Comparison of ENCODE assay signal across 14 cellular contexts in genomic region chr13:49356224-49356623, GRCh38.
A peak's percentile ranks its signal among the peaks of the same experiment; 100 is the strongest.
DNase-seq lines count a peak whose midpoint lies in the region; TF ChIP-seq lines count a peak whose summit lies in the region.
"Had no signal": no experiment of that assay in that cellular context is flagged by ENCODE, and none has a peak within 500 bp of the region (broad histone marks: within the 10 kb centered on the region; RNA-seq: fewer than 3 reads in every experiment).

No MANE protein-coding gene starts in this region.

- H3K27ac ChIP-seq in SK-N-SH (ENCODE audit: low read depth in 2 of 2, low read length in 1 of 2), result peak overlapping the region in 1 of 2 experiments; percentile 92; a peak in 2 of 4 replicates
- H3K27ac ChIP-seq: BLaER1 treated with 17β-estradiol and CSF1 and Interleukin-3, amounts not matched to agents 10 nM and 100 nM; right lobe of liver had no signal

- no peak for TF ChIP-seq RAD21 in SK-N-SH (IDR thresholded peaks at IDR 0.05; ENCODE audit: low read length)

- H4K20me1 ChIP-seq in SK-N-SH (ENCODE audit: insufficient read depth), result no peaks in the 10 kb centered on the region
- H4K20me1 ChIP-seq: BLaER1 treated with 17β-estradiol and CSF1 and Interleukin-3, amounts not matched to agents 10 nM and 100 nM had no signal

- peaks cover 0 to 3% of the 10 kb centered on the region in 2 experiments for H3K36me3 ChIP-seq in SK-N-SH (replicated peaks in 1 of 2; ENCODE audit: control insufficient read depth in 1 of 2, insufficient read depth in 2 of 2, low read length in 1 of 2)
- H3K36me3 ChIP-seq: right lobe of liver had no signal

- DNase-seq in AG09309 (ENCODE audit: low read depth) (peak; percentile 83), SK-N-SH (no peak), fibroblast of the conjunctiva (ENCODE audit: low read depth) (peak; percentile 64), renal cortical epithelial cell (ENCODE audit: low read depth) (peak; percentile 91), SW 1271 (lab: John Stamatoyannopoulos, UW) (no peak), MV-4-11 (lab: John Stamatoyannopoulos, UW) (no peak), GM13977 (ENCODE audit: low spot score) (no peak), NCI-H748 treated with DMSO at 0.1 percent for 48 hours (lab: John Stamatoyannopoulos, UW) (no peak)
- DNase-seq: endodermal cell; right lobe of liver; stimulated activated CD8-positive, alpha-beta memory T cell treated with anti-CD3 and anti-CD28 coated beads, Interleukin-4, amount 100 ng/mL, for 48 hours had no signal

- no peaks in the 10 kb centered on the region for H3K79me2 ChIP-seq in SK-N-SH (ENCODE audit: insufficient read depth)

- TF ChIP-seq EP300 in SK-N-SH (IDR thresholded peaks at IDR 0.05; ENCODE audit: borderline replicate concordance in 1 of 2, low read depth in 1 of 2, low read length in 1 of 2), result no peak

- peak overlapping the region; percentile 53; the same call in 1 of the 2 replicates for H3K9ac ChIP-seq in SK-N-SH
- H3K9ac ChIP-seq: BLaER1 treated with 17β-estradiol and CSF1 and Interleukin-3, amounts not matched to agents 10 nM and 100 nM had no signal

- no peak overlapping the region for H2AFZ ChIP-seq in SK-N-SH (ENCODE audit: low read depth)

- POLR2A ChIA-PET in SK-N-SH (lab: Yijun Ruan, JAX), result no interaction called here

- no peaks in the 10 kb centered on the region for H3K9me3 ChIP-seq in SK-N-SH
- H3K9me3 ChIP-seq: right lobe of liver had no signal

- CTCF ChIA-PET in SK-N-SH (lab: Yijun Ruan, JAX), result no interaction called here

- peaks cover 0 to 17% of the 10 kb centered on the region in 2 experiments; a peak in 2 of 4 replicates for H3K4me1 ChIP-seq in SK-N-SH (ENCODE audit: control insufficient read depth in 1 of 2, insufficient read depth in 2 of 2, low read depth in 1 of 2, low read length in 1 of 2)
- H3K4me1 ChIP-seq: right lobe of liver had no signal

- no peaks in the 10 kb centered on the region for H3K9me2 ChIP-seq in SK-N-SH

- H3K27me3 ChIP-seq in SK-N-SH (ENCODE audit: insufficient read depth), result no peaks in the 10 kb centered on the region
- H3K27me3 ChIP-seq: BLaER1 treated with 17β-estradiol and CSF1 and Interleukin-3, amounts not matched to agents 10 nM and 100 nM; right lobe of liver had no signal

- no peak for TF ChIP-seq CTCF in AG09309 (IDR thresholded peaks at IDR 0.05; ENCODE audit: control insufficient read depth, insufficient read depth, low read depth, low read length, missing control alignments)
- TF ChIP-seq CTCF in SK-N-SH (IDR thresholded peaks at IDR 0.05), result no peak
- TF ChIP-seq CTCF in GM13977 (IDR thresholded peaks at IDR 0.05; ENCODE audit: extremely low read depth, insufficient read depth, missing control alignments), result no peak

- H3F3A ChIP-seq in SK-N-SH (replicated peaks; ENCODE audit: insufficient read depth), result peaks cover 28% of the 10 kb centered on the region

- H3K4me3 ChIP-seq in AG09309 (ENCODE audit: control insufficient read depth, low read depth, low read length) (no peak overlapping the region), SK-N-SH (ENCODE audit: low read depth in 2 of 2, low read length in 1 of 2) (no peak overlapping the region)
- H3K4me3 ChIP-seq: BLaER1 treated with 17β-estradiol and CSF1 and Interleukin-3, amounts not matched to agents 10 nM and 100 nM; GM12878; K562; right lobe of liver had no signal

- in situ Hi-C loops in GM13977 (cut with MboI; ENCODE audit: low pct_unique_long_range_greater_than_20kb, low sequenced_read_pairs, unreplicated experiment), result no loop called here

- H3K4me2 ChIP-seq in SK-N-SH, result no peak overlapping the region

TF ChIP-seq in SK-N-SH, 30 proteins besides CTCF, POLR2A, EP300 and RAD21 (continues in another document):
- TF ChIP-seq USF2 (IDR thresholded peaks at IDR 0.05; ENCODE audit: borderline replicate concordance, low read depth, low read length) (no peak), EZH2phosphoT487 (IDR thresholded peaks at IDR 0.05; ENCODE audit: borderline replicate concordance, low read depth) (no peak), RXRA (IDR thresholded peaks at IDR 0.05; ENCODE audit: borderline replicate concordance, low read depth) (peak; percentile 17; the same call in 1 of the 2 replicates), GABPA (IDR thresholded peaks at IDR 0.05; ENCODE audit: low read depth) (no peak), RCOR1 (IDR thresholded peaks at IDR 0.05; ENCODE audit: low read length) (no peak), REST (IDR thresholded peaks at IDR 0.05; ENCODE audit: low read depth, low read length) (no peak), SIN3A (IDR thresholded peaks at IDR 0.05; ENCODE audit: borderline replicate concordance, low read depth, low read length) (no peak), USF1 (IDR thresholded peaks at IDR 0.05; ENCODE audit: borderline replicate concordance, low read depth) (no peak), MXI1 (IDR thresholded peaks at IDR 0.05; ENCODE audit: low read depth, low read length) (no peak), CHD2 (IDR thresholded peaks at IDR 0.05; ENCODE audit: low read length, partially characterized antibody) (no peak), MAX (IDR thresholded peaks at IDR 0.05; ENCODE audit: low read depth) (no peak), YY1 (IDR thresholded peaks at IDR 0.05; ENCODE audit: low read depth) (no peak), IRF3 (IDR thresholded peaks at IDR 0.05; ENCODE audit: low read depth, low read length) (no peak), NRF1 (IDR thresholded peaks at IDR 0.05; ENCODE audit: low read depth, low read length) (no peak), RFX5 (IDR thresholded peaks at IDR 0.05; ENCODE audit: low read length) (no peak), NFIC (IDR thresholded peaks at IDR 0.05; ENCODE audit: borderline replicate concordance) (peak; percentile 47; the same call in 1 of the 2 replicates)

Comparison
In these comparisons a context has a peak if more than half of its experiments do, and no peak if none do; other contexts are left out.
1. DNase-seq: peak in AG09309 (single experiment), fibroblast of the conjunctiva (single experiment) and renal cortical epithelial cell (single experiment); none in SK-N-SH (single experiment), SW 1271 (0 of 2), MV-4-11 (single experiment), GM13977 (single experiment) and NCI-H748 treated with DMSO at 0.1 percent for 48 hours (single experiment).